ENCODE assay signal across 21 cellular contexts in the genomic region with DNA sequence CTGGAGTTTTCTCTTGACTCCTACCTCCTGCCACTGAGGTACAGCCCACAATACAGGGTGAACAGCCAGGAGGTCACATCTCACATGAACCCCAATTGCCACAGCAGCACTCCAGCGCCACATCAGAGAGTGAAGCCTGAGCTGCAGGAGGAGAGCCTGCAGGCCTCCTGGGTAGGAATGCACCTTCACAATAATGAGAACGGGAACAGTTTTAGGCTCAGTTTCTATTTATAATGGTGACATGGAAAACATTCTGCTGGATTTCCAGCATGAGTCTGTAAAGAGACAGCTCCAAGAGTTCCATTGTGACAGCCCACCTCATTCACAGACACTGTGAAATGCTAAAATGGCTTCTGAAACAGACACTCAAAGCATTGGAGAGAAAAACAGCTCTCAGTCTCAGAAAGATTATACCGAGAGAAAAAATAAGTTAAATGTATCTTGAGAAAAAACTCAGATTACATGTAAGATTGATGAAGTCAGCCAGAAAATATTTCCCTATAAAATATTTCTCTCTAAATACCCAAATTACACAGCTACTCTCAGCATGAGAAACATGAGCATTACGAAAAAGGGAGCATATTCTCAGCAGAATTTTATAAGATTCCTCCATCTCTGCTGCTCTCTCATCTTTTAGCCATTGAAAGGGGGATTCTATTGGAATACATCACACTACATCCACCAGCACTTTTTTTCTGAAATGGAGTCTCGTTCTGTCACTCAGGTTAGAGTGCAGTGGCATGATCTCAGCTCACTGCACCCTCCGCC. TPM values are rescaled to one million over a fixed set of nuclear protein-coding genes. Genes with fewer than 3 reads are reported as not detected.
DNase-seq lines count a peak whose midpoint lies in the region; ATAC-seq and TF ChIP-seq lines count a peak whose summit lies in the region.
"Had no signal": no experiment of that assay in that cellular context is flagged by ENCODE, and none has a peak within 500 bp of the region (broad histone marks: within the 10 kb centered on the region; RNA-seq: fewer than 3 reads in every experiment).

No MANE protein-coding gene starts in this region.

- H3K4me3 ChIP-seq in cardiac muscle cell: no peak overlapping the region
- H3K4me3 ChIP-seq: MG63 had no signal

- peaks cover 18% of the 10 kb centered on the region for H3K4me1 ChIP-seq in cardiac muscle cell (ENCODE audit: low read depth)

- DNase-seq in Right ventricle myocardium inferior (ENCODE audit: missing footprints): no peak
- DNase-seq in cardiac septum (ENCODE audit: low spot score): no peak
- peak in 1 of 2 donors; percentile 62 for DNase-seq in cardiac muscle cell (ENCODE audit: low read depth in 1 of 2, low spot score in 1 of 2)
- DNase-seq in inferior parietal cortex (ENCODE audit: extremely low spot score): peak; percentile 23
- DNase-seq in stimulated activated CD4-positive, alpha-beta T cell treated with anti-CD3 and anti-CD28 coated beads, Interleukin-1b, Interleukin-23, amount 100 ng/mL, for 48 hours: no peak
- DNase-seq in NCI-H82 treated with DMSO at 0.1 percent for 48 hours (lab: John Stamatoyannopoulos, UW; ENCODE audit: unreplicated experiment): no peak
- DNase-seq in NCI-H2196 (lab: John Stamatoyannopoulos, UW; ENCODE audit: unreplicated experiment): no peak
- DNase-seq in retina: no peak
- DNase-seq: CD4-positive, CD25-positive, alpha-beta regulatory T cell; COR-L47; DMS 273 treated with DMSO at 0.1 percent for 48 hours; GDM1; GOT3; Kasumi-1; MG63; NCI-H1048; NCI-H1436; NCI-H1930; NCI-H446; SHP77 treated with DMSO at 0.1 percent for 48 hours had no signal

- TF ChIP-seq CTCF in cardiac muscle cell (IDR thresholded peaks at IDR 0.05; ENCODE audit: low read depth, low read length): no peak

- ATAC-seq in Right ventricle myocardium inferior: peak; percentile 57
- ATAC-seq: HCT116 had no signal

- H3K27ac ChIP-seq in cardiac muscle cell: peak overlapping the region; percentile 93

- no peaks in the 10 kb centered on the region for H3K36me3 ChIP-seq in cardiac muscle cell

- intact Hi-C loops in Right ventricle myocardium inferior (cut with DNase I): no loop called here
- intact Hi-C loops in cardiac septum (cut with DNase I): no loop called here

- no peaks in the 10 kb centered on the region for H3K9me3 ChIP-seq in cardiac muscle cell (ENCODE audit: low read depth)
- H3K9me3 ChIP-seq: MG63 had no signal

- no peaks in the 10 kb centered on the region for H3K27me3 ChIP-seq in cardiac muscle cell
- H3K27me3 ChIP-seq: MG63 had no signal

RNA-seq across cellular contexts. Expression of a gene that starts 11.3 kb away (rescaled TPM):
- total RNA-seq in Right ventricle myocardium inferior (20.9 TPM), cardiac septum (28.2 TPM), cardiac muscle cell (10.0 and 12.2 TPM in 2 replicates)
- polyA plus RNA-seq in cardiac muscle cell: 13.0 and 16.0 TPM in 2 replicates
